In the genomic region with DNA sequence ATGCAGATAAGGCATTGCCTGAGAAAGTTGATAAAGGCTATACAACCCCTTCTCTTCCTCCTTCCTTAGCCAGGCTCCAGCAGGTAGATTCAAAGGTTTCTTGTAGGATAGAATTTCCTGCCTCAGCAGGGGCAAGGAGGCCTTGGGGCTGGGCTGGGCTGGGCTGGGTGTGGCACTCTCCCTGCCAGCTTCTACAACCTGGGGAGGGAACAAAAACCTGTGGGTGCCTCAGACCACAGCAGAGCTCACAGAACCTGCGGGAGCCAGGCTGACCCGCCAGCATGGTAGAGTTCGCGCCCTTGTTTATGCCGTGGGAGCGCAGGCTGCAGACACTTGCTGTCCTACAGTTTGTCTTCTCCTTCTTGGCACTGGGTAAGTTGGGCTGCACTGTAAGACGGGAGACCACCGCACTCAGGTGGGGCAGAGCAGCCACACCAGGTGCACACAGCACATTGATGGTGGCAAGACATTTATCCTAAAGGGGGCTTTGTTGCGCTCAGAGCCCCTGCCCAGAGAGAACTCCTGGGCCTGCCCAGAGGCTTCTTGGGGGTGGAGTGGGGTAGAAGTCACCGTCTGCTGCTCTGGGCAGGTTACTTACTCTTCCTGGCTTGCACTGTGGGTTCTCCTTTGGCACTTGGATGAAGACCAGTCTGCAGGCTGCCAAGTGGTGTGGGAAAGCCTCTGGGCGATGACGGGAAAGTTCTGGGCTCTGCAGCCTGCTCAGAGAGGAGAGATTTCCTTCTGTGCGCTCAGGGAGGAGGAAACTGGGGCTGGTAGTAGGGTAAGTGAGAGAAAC, we compare ENCODE assay signal across 1 cellular context.
TF ChIP-seq lines count a peak whose summit lies in the region.

A gene (plus strand): TSS at position 231 of the 796 bp plus-strand sequence. CDS start 51 bp downstream, at position 282.

TF ChIP-seq in liver, 16 proteins besides CTCF, POLR2A, EP300 and RAD21 (continued from another document):
- TF ChIP-seq, protein P1, sequence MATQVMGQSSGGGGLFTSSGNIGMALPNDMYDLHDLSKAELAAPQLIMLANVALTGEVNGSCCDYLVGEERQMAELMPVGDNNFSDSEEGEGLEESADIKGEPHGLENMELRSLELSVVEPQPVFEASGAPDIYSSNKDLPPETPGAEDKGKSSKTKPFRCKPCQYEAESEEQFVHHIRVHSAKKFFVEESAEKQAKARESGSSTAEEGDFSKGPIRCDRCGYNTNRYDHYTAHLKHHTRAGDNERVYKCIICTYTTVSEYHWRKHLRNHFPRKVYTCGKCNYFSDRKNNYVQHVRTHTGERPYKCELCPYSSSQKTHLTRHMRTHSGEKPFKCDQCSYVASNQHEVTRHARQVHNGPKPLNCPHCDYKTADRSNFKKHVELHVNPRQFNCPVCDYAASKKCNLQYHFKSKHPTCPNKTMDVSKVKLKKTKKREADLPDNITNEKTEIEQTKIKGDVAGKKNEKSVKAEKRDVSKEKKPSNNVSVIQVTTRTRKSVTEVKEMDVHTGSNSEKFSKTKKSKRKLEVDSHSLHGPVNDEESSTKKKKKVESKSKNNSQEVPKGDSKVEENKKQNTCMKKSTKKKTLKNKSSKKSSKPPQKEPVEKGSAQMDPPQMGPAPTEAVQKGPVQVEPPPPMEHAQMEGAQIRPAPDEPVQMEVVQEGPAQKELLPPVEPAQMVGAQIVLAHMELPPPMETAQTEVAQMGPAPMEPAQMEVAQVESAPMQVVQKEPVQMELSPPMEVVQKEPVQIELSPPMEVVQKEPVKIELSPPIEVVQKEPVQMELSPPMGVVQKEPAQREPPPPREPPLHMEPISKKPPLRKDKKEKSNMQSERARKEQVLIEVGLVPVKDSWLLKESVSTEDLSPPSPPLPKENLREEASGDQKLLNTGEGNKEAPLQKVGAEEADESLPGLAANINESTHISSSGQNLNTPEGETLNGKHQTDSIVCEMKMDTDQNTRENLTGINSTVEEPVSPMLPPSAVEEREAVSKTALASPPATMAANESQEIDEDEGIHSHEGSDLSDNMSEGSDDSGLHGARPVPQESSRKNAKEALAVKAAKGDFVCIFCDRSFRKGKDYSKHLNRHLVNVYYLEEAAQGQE (IDR thresholded peaks at IDR 0.05): no peak
- TF ChIP-seq RXRA (IDR thresholded peaks at IDR 0.05): no peak
- no peak for TF ChIP-seq EGR1 (IDR thresholded peaks at IDR 0.05; ENCODE audit: low read depth in 2 of 2)
- TF ChIP-seq, protein P2, sequence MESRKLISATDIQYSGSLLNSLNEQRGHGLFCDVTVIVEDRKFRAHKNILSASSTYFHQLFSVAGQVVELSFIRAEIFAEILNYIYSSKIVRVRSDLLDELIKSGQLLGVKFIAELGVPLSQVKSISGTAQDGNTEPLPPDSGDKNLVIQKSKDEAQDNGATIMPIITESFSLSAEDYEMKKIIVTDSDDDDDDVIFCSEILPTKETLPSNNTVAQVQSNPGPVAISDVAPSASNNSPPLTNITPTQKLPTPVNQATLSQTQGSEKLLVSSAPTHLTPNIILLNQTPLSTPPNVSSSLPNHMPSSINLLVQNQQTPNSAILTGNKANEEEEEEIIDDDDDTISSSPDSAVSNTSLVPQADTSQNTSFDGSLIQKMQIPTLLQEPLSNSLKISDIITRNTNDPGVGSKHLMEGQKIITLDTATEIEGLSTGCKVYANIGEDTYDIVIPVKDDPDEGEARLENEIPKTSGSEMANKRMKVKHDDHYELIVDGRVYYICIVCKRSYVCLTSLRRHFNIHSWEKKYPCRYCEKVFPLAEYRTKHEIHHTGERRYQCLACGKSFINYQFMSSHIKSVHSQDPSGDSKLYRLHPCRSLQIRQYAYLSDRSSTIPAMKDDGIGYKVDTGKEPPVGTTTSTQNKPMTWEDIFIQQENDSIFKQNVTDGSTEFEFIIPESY (IDR thresholded peaks at IDR 0.05): no peak
- TF ChIP-seq, protein P3, sequence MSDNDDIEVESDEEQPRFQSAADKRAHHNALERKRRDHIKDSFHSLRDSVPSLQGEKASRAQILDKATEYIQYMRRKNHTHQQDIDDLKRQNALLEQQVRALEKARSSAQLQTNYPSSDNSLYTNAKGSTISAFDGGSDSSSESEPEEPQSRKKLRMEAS (IDR thresholded peaks at IDR 0.05): no peak
- TF ChIP-seq, protein P4, sequence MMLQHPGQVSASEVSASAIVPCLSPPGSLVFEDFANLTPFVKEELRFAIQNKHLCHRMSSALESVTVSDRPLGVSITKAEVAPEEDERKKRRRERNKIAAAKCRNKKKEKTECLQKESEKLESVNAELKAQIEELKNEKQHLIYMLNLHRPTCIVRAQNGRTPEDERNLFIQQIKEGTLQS (IDR thresholded peaks at IDR 0.05): no peak
- no peak for TF ChIP-seq HNF4A (conservative IDR thresholded peaks at IDR 0.05)
- TF ChIP-seq FOXA2 (IDR thresholded peaks at IDR 0.05): no peak
